1 cellular context compared by ENCODE assay signal in the genomic region with DNA sequence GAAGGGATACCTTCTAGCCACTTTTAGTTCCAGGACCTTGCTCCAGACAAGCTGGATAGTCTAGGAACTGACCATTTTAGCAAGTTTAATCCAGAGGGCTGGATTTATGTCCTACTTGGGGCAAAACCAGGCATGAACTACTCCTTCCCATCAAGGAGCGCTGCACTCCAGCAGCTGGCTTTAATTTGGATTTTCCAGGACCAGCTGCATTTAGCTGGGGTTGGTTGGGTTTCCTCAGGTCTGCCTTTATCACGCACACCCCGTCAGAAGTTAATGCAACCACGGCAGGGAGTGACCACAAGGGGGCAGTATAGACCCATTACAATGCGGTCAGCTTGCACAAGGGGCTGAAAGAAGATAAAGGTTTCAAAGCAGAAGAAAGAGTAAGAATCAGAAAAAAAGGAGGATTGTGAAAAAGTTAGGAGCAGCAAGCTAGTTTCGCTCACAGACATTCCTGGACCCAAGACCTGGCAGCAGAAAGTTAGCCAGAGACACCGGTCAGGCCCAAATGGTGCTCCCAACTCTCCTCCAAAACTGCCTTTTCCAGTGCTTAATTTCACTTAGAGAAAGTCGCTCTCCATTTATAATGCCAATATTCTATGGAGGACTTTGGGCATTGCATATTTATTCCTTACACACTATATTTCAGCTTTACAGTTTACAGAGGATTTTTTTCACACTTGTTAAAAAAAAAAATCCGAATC.
TF ChIP-seq lines count a peak whose summit lies in the region.

No MANE protein-coding gene starts in this region.

TF ChIP-seq in H1, 55 proteins besides CTCF, POLR2A, EP300 and RAD21:
- TF ChIP-seq CEBPB (IDR thresholded peaks at IDR 0.05; ENCODE audit: low read depth, low read length) (peak; percentile 63; the same call in 1 of the 2 replicates), CREB1 (IDR thresholded peaks at IDR 0.05) (peak; percentile 49; the same call in 1 of the 2 replicates), SUZ12 (IDR thresholded peaks at IDR 0.05; ENCODE audit: low read length) (no peak)
